ENCODE assay signal across 1 cellular context in the genomic region with DNA sequence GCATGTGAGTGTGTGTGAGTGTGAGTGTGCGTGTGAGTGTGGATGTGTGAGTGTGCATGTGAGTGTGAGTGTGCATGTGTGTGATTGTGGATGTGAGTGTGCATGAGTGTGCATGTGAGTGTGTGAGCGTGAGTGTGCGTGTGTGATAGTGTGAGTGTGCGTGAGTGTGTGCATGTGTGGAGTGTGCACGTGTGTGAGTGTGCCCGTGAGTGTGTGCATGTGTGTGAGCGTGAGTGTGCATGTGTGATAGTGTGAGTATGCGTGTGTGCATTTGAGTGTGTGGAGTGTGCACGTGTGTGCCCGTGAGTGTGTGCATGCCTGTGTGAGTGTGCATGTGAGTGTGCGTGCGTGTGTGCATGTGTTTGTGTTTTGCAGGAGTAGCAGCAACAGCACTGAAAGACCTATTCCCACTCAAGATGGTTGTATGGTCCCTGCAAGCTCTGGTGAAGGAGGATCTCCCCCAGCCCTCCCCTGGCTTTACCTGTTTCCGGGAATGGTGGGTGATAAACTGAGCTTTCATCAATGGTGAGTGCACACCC.
TF ChIP-seq lines count a peak whose summit lies in the region.

No MANE protein-coding gene starts in this region.

TF ChIP-seq in K562, 482 proteins besides CTCF, POLR2A, EP300 and RAD21:
- peak; percentile 43; the same call in 1 of the 2 replicates for TF ChIP-seq MYNN (IDR thresholded peaks at IDR 0.05)
- TF ChIP-seq MYNN (CRISPR knock-in tag; IDR thresholded peaks at IDR 0.05), result no peak
- TF ChIP-seq, protein P1, sequence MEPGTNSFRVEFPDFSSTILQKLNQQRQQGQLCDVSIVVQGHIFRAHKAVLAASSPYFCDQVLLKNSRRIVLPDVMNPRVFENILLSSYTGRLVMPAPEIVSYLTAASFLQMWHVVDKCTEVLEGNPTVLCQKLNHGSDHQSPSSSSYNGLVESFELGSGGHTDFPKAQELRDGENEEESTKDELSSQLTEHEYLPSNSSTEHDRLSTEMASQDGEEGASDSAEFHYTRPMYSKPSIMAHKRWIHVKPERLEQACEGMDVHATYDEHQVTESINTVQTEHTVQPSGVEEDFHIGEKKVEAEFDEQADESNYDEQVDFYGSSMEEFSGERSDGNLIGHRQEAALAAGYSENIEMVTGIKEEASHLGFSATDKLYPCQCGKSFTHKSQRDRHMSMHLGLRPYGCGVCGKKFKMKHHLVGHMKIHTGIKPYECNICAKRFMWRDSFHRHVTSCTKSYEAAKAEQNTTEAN (CRISPR knock-in tag; IDR thresholded peaks at IDR 0.05), result peak; percentile 98
- no peak for TF ChIP-seq ETV6 (IDR thresholded peaks at IDR 0.05; ENCODE audit: borderline replicate concordance in 1 of 2, low read depth in 2 of 2, low read length in 1 of 2)
- no peak for TF ChIP-seq ETV6 (CRISPR knock-in tag; IDR thresholded peaks at IDR 0.05; ENCODE audit: borderline replicate concordance)
